Comparison of ENCODE assay signal across 8 cellular contexts in the genomic region with DNA sequence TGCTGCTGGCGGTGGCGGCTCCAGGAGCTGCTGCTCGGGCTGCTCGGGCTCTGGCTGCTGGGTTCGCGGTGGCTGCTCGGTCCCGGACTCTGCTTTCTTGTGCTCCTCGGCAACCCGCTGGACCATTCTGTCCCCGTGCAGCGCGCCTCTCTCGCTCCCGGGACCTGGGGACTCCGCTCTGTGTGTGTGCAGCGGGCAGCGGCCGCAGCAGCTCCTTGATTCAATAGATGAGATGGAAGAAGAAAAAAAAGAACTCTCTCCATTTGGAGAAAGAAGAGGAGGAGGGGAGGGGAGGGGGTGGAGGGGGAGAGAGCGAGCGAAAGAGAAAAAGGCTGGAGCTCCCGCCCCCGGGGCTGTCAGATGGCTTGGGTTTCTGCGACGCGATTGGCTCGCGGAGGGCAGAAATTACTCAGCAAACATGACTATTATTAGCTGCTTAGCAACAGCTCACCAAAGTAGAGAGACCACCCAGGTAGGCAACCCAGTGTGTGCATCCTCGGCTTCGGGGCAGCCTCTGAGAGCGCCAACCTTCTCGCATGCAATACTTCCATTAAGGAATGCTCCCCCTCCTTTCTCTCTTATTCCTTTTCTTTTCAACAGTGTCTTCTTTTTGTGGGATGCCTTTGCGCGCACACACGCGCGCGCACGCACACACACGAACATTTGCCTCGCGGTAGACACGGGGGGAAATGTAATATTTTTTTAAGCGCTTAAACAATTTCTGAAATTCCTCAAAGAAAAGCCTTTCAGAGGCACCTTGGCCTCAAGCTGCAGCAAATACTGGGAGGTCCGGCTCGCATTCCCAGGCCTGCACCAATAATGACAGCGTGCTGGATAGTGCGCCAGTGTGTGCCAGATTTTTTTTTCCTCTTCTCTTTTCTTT. TPM values are rescaled to one million over a fixed set of nuclear protein-coding genes. Genes with fewer than 3 reads are reported as not detected.
DNase-seq lines count a peak whose midpoint lies in the region; ATAC-seq, FAIRE-seq and TF ChIP-seq lines count a peak whose summit lies in the region.

No MANE protein-coding gene starts in this region.

- POLR2A ChIA-PET in A549 (lab: Yijun Ruan, JAX) = interaction anchor here (0.6 to 2.1 kb wide), 5 partner anchors 8 to 366 kb away, joined by 3 to 12 read pairs (median 5); partner anchors contain the start of gene ERCC6L2

- TF ChIP-seq POLR2A in A549 (IDR thresholded peaks at IDR 0.05; ENCODE audit: low read length) (no peak), GM18526 (IDR thresholded peaks at IDR 0.05; ENCODE audit: extremely low read depth, insufficient read length) (peak; percentile 45)

- H3K27ac ChIP-seq in A549 (peak overlapping the region; percentile 88 to 97), dorsolateral prefrontal cortex (peak overlapping the region in 58 of 59 donors; percentile 65 to 98 (median 95)), left lung (peak overlapping the region; percentile 82 to 86)

- no peaks in the 10 kb centered on the region for H3K36me3 ChIP-seq in left lung

- intact Hi-C loops in dorsolateral prefrontal cortex (cut with DNase I) (loop anchor here in 1 of 2 donors (1.0 kb wide), 1 partner anchor 47 kb away; no protein-coding TSS in a partner anchor), left lung (cut with DNase I) (loop anchor here in 1 of 2 donors (10.0 kb wide), 1 partner anchor 194 kb away; the partner anchor contains the start of gene FANCC)

- DNase-seq in A549 (ENCODE audit: low read depth in 1 of 2, low spot score in 1 of 2) (peak; percentile 59 to 91), NCI-H446 treated with DMSO at 0.1 percent for 48 hours (lab: John Stamatoyannopoulos, UW) (peak; percentile 85), dorsolateral prefrontal cortex (peak; percentile 75 to 93 (median 91)), left lung (peak; percentile 80 to 87)
- DNase-seq in activated CD4-positive, alpha-beta T cell treated with anti-CD3 and anti-CD28 coated beads, Interleukin-2, amount 50 U/mL, for 4 hours = peak; percentile 59 to 60
- peak; percentile 66 for DNase-seq in stimulated activated CD4-positive, alpha-beta T cell treated with anti-CD3 and anti-CD28 coated beads, Interleukin-2, amount 100 ng/mL, for 4 hours (ENCODE audit: low read depth)

- TF ChIP-seq RAD21 in A549 (conservative IDR thresholded peaks at IDR 0.05 in 1 of 2, IDR thresholded peaks at IDR 0.05 in 1 of 2) = no peak

- no peak for TF ChIP-seq EP300 in A549 (IDR thresholded peaks at IDR 0.05)

- H3K27me3 ChIP-seq in dorsolateral prefrontal cortex (no peaks in the 10 kb centered on the region), left lung (peaks cover 3 to 100% of the 10 kb centered on the region in 2 donors)

- CTCF ChIA-PET in A549 (lab: Yijun Ruan, JAX) = interaction anchor here (1.2 kb wide), 1 partner anchor 465 kb away, joined by 3 read pairs; no protein-coding TSS in a partner anchor

- ATAC-seq in A549 (peak; percentile 21 to 62), HG03280 (IDR thresholded peaks at IDR 0.05; ENCODE audit: unreplicated experiment) (peak; percentile 30), left lung (peak; percentile 42)

- under 1% methylated on average over 40 of the region's 48 CpGs for whole genome bisulfite sequencing in A549 (ENCODE audit: missing lambda C conversion rate)

- FAIRE-seq in A549 (lab: Jason Lieb, UNC) = no peak

- H3K4me3 ChIP-seq in A549 (peak overlapping the region; percentile 84), dorsolateral prefrontal cortex (peak overlapping the region; percentile 62 to 92 (median 83)), left lung (peak overlapping the region; percentile 55 to 63)

- H3K4me2 ChIP-seq in A549 = peak overlapping the region; percentile 100

- peaks cover 18% of the 10 kb centered on the region for H3K4me1 ChIP-seq in A549
- H3K4me1 ChIP-seq in left lung = peaks cover 0 to 62% of the 10 kb centered on the region in 2 donors

- no peak for TF ChIP-seq CTCF in A549 (IDR thresholded peaks at IDR 0.05)
- peak in 2 of 56 donors; percentile 4 to 18 for TF ChIP-seq CTCF in dorsolateral prefrontal cortex (IDR thresholded peaks at IDR 0.05 in 54 of 56, conservative IDR thresholded peaks at IDR 0.05 in 2 of 56; ENCODE audit: low read depth in 1 of 56, partially characterized antibody in 56 of 56)
- TF ChIP-seq CTCF in left lung (IDR thresholded peaks at IDR 0.05) = no peak

- H3K9me3 ChIP-seq in A549 = no peaks in the 10 kb centered on the region
- no peaks in the 10 kb centered on the region for H3K9me3 ChIP-seq in left lung

TF ChIP-seq in A549, 52 proteins besides CTCF, POLR2A, EP300 and RAD21:
- TF ChIP-seq HEYL (CRISPR knock-in tag; IDR thresholded peaks at IDR 0.05) (no peak), RARB (CRISPR knock-in tag; IDR thresholded peaks at IDR 0.05) (no peak)
- TF ChIP-seq, protein P1, sequence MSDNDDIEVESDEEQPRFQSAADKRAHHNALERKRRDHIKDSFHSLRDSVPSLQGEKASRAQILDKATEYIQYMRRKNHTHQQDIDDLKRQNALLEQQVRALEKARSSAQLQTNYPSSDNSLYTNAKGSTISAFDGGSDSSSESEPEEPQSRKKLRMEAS (IDR thresholded peaks at IDR 0.05) = peak; percentile 28

RNA-seq across cellular contexts. Expression of gene PTCH1, which starts 7.6 kb away (rescaled TPM):
- 4.8 and 7.7 TPM in 2 replicates for polyA plus RNA-seq in A549 (2011; rRNA removed)
- 2.9 and 4.8 TPM in 2 replicates for polyA plus RNA-seq in A549 (2012; cell fraction: cytosol; rRNA removed)
- 8.1 and 8.2 TPM in 2 replicates for polyA plus RNA-seq in A549 (2012; cell fraction: nucleus; rRNA removed)
- 1.6 to 1.9 TPM (median 1.9 TPM) in 3 replicates for polyA plus RNA-seq in A549 (2017; fragmentation: RNase III; extraction: RNeasy Plus Mini Kit Qiagen cat#74134 plus additional on column Dnase treatment)
- polyA minus RNA-seq in A549 (2011; rRNA and poly(A)+ RNA removed) = 11.4 and 19.0 TPM in 2 replicates
- 100 to 1,000 TPM in 1 of 120 experiments, 10 to 100 TPM in 119; 17.9 to 104 (median 46.0) TPM for total RNA-seq in dorsolateral prefrontal cortex
- 10 to 100 TPM; 19.7 to 29.9 TPM for total RNA-seq in left lung

Comparison
In these comparisons a context has a peak if more than half of its experiments do, and no peak if none do; other contexts are left out.
1. Peak in every context shown above with its lines: DNase-seq, ATAC-seq, H3K4me3 ChIP-seq and H3K27ac ChIP-seq.